In genomic region chr14:59321184-59321952, GRCh38 we compare ENCODE assay signal across 9 cellular contexts.
A peak's percentile ranks its signal among the peaks of the same experiment; 100 is the strongest.
DNase-seq lines count a peak whose midpoint lies in the region; ATAC-seq and TF ChIP-seq lines count a peak whose summit lies in the region.
"Had no signal": no experiment of that assay in that cellular context is flagged by ENCODE, and none has a peak within 500 bp of the region (broad histone marks: within the 10 kb centered on the region; RNA-seq: fewer than 3 reads in every experiment).

No MANE protein-coding gene starts in this region.

- TF ChIP-seq CTCF in HFFc6 (IDR thresholded peaks at IDR 0.05) (no peak), left ventricle myocardium inferior (IDR thresholded peaks at IDR 0.05; ENCODE audit: borderline replicate concordance) (no peak), gastrocnemius medialis (IDR thresholded peaks at IDR 0.05 in 4 of 5, conservative IDR thresholded peaks at IDR 0.05 in 1 of 5) (no peak)

- DNase-seq in HFFc6 (peak; percentile 41), left ventricle myocardium inferior (no peak), gastrocnemius medialis (no peak), germinal center (ENCODE audit: low spot score) (no peak), posterior vena cava (ENCODE audit: low spot score) (no peak)
- DNase-seq: activated CD4-positive, alpha-beta T cell treated with anti-CD3 and anti-CD28 coated beads for 4 hours had no signal

- H3K4me3 ChIP-seq in left ventricle myocardium inferior, result peak overlapping the region; percentile 34
- H3K4me3 ChIP-seq in gastrocnemius medialis, result no peak overlapping the region

- H3K4me1 Mint-ChIP-seq in HFFc6 (ENCODE audit: low read depth), result peaks cover 33% of the 10 kb centered on the region

- H3K4me1 ChIP-seq in left ventricle myocardium inferior (peaks cover 79% of the 10 kb centered on the region), gastrocnemius medialis (peaks cover 18 to 36% of the 10 kb centered on the region in 2 donors)

- H3K36me3 Mint-ChIP-seq in HFFc6 (ENCODE audit: low read depth), result no peaks in the 10 kb centered on the region

- H3K36me3 ChIP-seq in left ventricle myocardium inferior, result peaks cover 32% of the 10 kb centered on the region
- peaks cover 0 to 8% of the 10 kb centered on the region in 2 donors for H3K36me3 ChIP-seq in gastrocnemius medialis

- TF ChIP-seq POLR2A in gastrocnemius medialis (IDR thresholded peaks at IDR 0.05), result no peak

- H3K9me3 ChIP-seq in left ventricle myocardium inferior (replicated peaks) (no peaks in the 10 kb centered on the region), gastrocnemius medialis (no peaks in the 10 kb centered on the region)

- no peaks in the 10 kb centered on the region for H3K27me3 Mint-ChIP-seq in HFFc6 (ENCODE audit: insufficient read depth)

- intact Hi-C loops in left ventricle myocardium inferior (cut with micrococcal nuclease) (no loop called here), gastrocnemius medialis (cut with DNase I; ENCODE audit: low total_unique reads) (no loop called here), posterior vena cava (cut with DNase I) (no loop called here)

- H3K27ac ChIP-seq in angular gyrus (ENCODE audit: low read depth, low read length), result peak overlapping the region; percentile 75
- H3K27ac ChIP-seq in left ventricle myocardium inferior (replicated peaks), result peak overlapping the region; percentile 87
- H3K27ac ChIP-seq in gastrocnemius medialis, result peak overlapping the region; percentile 20 to 63 (median 42)

- in situ Hi-C loops in gastrocnemius medialis (cut with MboI; ENCODE audit: low sequenced_read_pairs in 4 of 4), result no loop called here

- H3K27ac Mint-ChIP-seq in HFFc6, result peak overlapping the region; percentile 82

- H3K4me3 Mint-ChIP-seq in HFFc6, result peak overlapping the region; percentile 47

- no peaks in the 10 kb centered on the region for H3K9me3 Mint-ChIP-seq in HFFc6

- ATAC-seq in gastrocnemius medialis, result peak; percentile 43 to 59
- no peak for ATAC-seq in HG03460 (IDR thresholded peaks at IDR 0.05; ENCODE audit: unreplicated experiment)
- ATAC-seq in GM18520 (IDR thresholded peaks at IDR 0.05; ENCODE audit: unreplicated experiment), result no peak

- H3K27me3 ChIP-seq in left ventricle myocardium inferior (ENCODE audit: low read depth) (no peaks in the 10 kb centered on the region), gastrocnemius medialis (no peaks in the 10 kb centered on the region)

Comparison
In these comparisons a context has a peak if more than half of its experiments do, and no peak if none do; other contexts are left out.
1. ATAC-seq: peak in gastrocnemius medialis (2 of 2); none in HG03460 (single experiment) and GM18520 (single experiment).
2. Peak in every context shown above with its lines, with median percentiles within 50 percentile points of each other: H3K27ac ChIP-seq.